In the genomic region with DNA sequence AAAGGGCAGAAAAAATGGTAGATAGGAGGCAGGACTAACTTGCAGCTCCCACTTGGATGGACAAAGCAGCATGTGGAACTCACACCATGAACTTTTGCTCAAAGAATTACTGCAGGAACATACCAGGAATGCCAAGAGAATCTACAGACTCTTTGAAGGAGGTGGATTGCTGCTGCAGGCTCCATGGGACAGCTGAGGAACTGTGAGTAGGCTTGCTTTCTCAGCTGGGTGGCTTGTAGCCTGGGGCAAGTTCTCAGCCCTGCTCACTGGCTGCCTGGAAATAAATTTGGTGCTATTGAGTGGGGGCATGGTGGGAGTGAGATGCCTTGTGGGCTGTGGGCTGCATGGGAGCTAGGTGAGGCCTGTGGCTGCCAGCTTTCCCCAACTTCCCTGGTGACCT, we compare ENCODE assay signal across 16 cellular contexts.
DNase-seq lines count a peak whose midpoint lies in the region; ATAC-seq and TF ChIP-seq lines count a peak whose summit lies in the region.
"Had no signal": no experiment of that assay in that cellular context is flagged by ENCODE, and none has a peak within 500 bp of the region (broad histone marks: within the 10 kb centered on the region; RNA-seq: fewer than 3 reads in every experiment).

No MANE protein-coding gene starts in this region.

- no peak overlapping the region for H3K18ac ChIP-seq in trophoblast cell (ENCODE audit: low read length)

- H3K36me3 ChIP-seq in trophoblast cell (ENCODE audit: control insufficient read depth in 1 of 2, insufficient read depth in 2 of 2, low read length in 2 of 2) = no peaks in the 10 kb centered on the region
- H3K36me3 ChIP-seq: HAP-1 had no signal

- ATAC-seq in WTC11 (peak; percentile 26; the same call in 1 of the 2 replicates), HG03469 (IDR thresholded peaks at IDR 0.05; ENCODE audit: unreplicated experiment) (no peak)
- ATAC-seq: GM23338 had no signal

- H4K8ac ChIP-seq in trophoblast cell (ENCODE audit: low read depth, low read length) = no peak overlapping the region

- peaks cover 8% of the 10 kb centered on the region for H3K9me3 ChIP-seq in trophoblast cell (ENCODE audit: insufficient read depth, low read depth, low read length)
- H3K9me3 ChIP-seq: HAP-1 had no signal

- no peak overlapping the region for H3K4me3 ChIP-seq in trophoblast cell (ENCODE audit: low read depth, low read length)
- H3K4me3 ChIP-seq: GM23338, HAP-1 had no signal

- POLR2A ChIA-PET in WTC11 (lab: Charles Lee) = no interaction called here
- POLR2A ChIA-PET in activated CD4-positive, alpha-beta memory T cell treated with anti-CD3 and anti-CD28 coated beads, Interleukin-2, amount 10 ng/mL, durations not matched to agents 7 days and 5 days (lab: Charles Lee) = no interaction called here

- no peak overlapping the region for H2AK5ac ChIP-seq in trophoblast cell (ENCODE audit: low read length)

- H4K12ac ChIP-seq in trophoblast cell (ENCODE audit: low read depth, low read length) = no peak overlapping the region

- H3K27me3 Mint-ChIP-seq in WTC11 (ENCODE audit: low read depth) = peaks cover 20% of the 10 kb centered on the region
- H3K27me3 Mint-ChIP-seq in activated CD4-positive, alpha-beta memory T cell treated with anti-CD3 and anti-CD28 coated beads, Interleukin-2, amount 10 ng/mL, durations not matched to agents 7 days and 5 days = no peaks in the 10 kb centered on the region
- H3K27me3 Mint-ChIP-seq: CD4-positive, alpha-beta memory T cell had no signal

- H3K9ac ChIP-seq in trophoblast cell (ENCODE audit: low read length) = no peak overlapping the region

- no peak overlapping the region for H2AFZ ChIP-seq in trophoblast cell (ENCODE audit: insufficient read depth, low read length, poor library complexity)
- H2AFZ ChIP-seq: GM23338 had no signal

- no peaks in the 10 kb centered on the region for H3K4me1 ChIP-seq in trophoblast cell (ENCODE audit: control insufficient read depth in 1 of 2, insufficient read depth in 2 of 2, low read length in 2 of 2)
- H3K4me1 ChIP-seq: HAP-1 had no signal

- H3K4me3 Mint-ChIP-seq in WTC11 = no peak overlapping the region
- no peak overlapping the region for H3K4me3 Mint-ChIP-seq in activated CD4-positive, alpha-beta memory T cell treated with anti-CD3 and anti-CD28 coated beads, Interleukin-2, amount 10 ng/mL, durations not matched to agents 7 days and 5 days
- H3K4me3 Mint-ChIP-seq: CD4-positive, alpha-beta memory T cell; GM23338 had no signal

- no peak overlapping the region for H2BK12ac ChIP-seq in trophoblast cell (ENCODE audit: low read length)

- no peaks in the 10 kb centered on the region for H3K79me1 ChIP-seq in trophoblast cell (ENCODE audit: low read length)

- no peak overlapping the region for H4K91ac ChIP-seq in trophoblast cell (ENCODE audit: low read depth, low read length)

- H2BK120ac ChIP-seq in trophoblast cell (ENCODE audit: insufficient read depth, low read length, poor library complexity) = no peak overlapping the region

- no peak overlapping the region for H3K23ac ChIP-seq in trophoblast cell (ENCODE audit: low read length)

- peaks cover 6% of the 10 kb centered on the region for H3K4me1 Mint-ChIP-seq in WTC11
- no peaks in the 10 kb centered on the region for H3K4me1 Mint-ChIP-seq in activated CD4-positive, alpha-beta memory T cell treated with anti-CD3 and anti-CD28 coated beads, Interleukin-2, amount 10 ng/mL, durations not matched to agents 7 days and 5 days
- H3K4me1 Mint-ChIP-seq: CD4-positive, alpha-beta memory T cell had no signal

- no peak overlapping the region for H3K4me2 ChIP-seq in trophoblast cell (ENCODE audit: low read length)
- H3K4me2 ChIP-seq: GM23338 had no signal

- no peaks in the 10 kb centered on the region for H3K79me2 ChIP-seq in trophoblast cell (ENCODE audit: control insufficient read depth, insufficient read depth, low read length, poor library complexity)

- H3K27ac Mint-ChIP-seq in WTC11 = no peak overlapping the region
- no peak overlapping the region for H3K27ac Mint-ChIP-seq in activated CD4-positive, alpha-beta memory T cell treated with anti-CD3 and anti-CD28 coated beads, Interleukin-2, amount 10 ng/mL, durations not matched to agents 7 days and 5 days
- H3K27ac Mint-ChIP-seq: CD4-positive, alpha-beta memory T cell; GM23338 had no signal

- no peaks in the 10 kb centered on the region for H3K27me3 ChIP-seq in trophoblast cell (ENCODE audit: insufficient read depth, low read length)

- no peak overlapping the region for H3K4ac ChIP-seq in trophoblast cell (ENCODE audit: low read depth, low read length)

- no peak overlapping the region for H3K27ac ChIP-seq in trophoblast cell (ENCODE audit: low read depth, low read length)

- CTCF ChIA-PET in WTC11 (lab: Charles Lee) = no interaction called here
- CTCF ChIA-PET in activated CD4-positive, alpha-beta memory T cell treated with anti-CD3 and anti-CD28 coated beads, Interleukin-2, amount 10 ng/mL, durations not matched to agents 7 days and 5 days (lab: Charles Lee) = no interaction called here

- peaks cover 25% of the 10 kb centered on the region for H3K36me3 Mint-ChIP-seq in WTC11
- H3K36me3 Mint-ChIP-seq in activated CD4-positive, alpha-beta memory T cell treated with anti-CD3 and anti-CD28 coated beads, Interleukin-2, amount 10 ng/mL, durations not matched to agents 7 days and 5 days (ENCODE audit: low read depth) = no peaks in the 10 kb centered on the region
- H3K36me3 Mint-ChIP-seq: CD4-positive, alpha-beta memory T cell had no signal

- peaks cover 40% of the 10 kb centered on the region for H3K9me3 Mint-ChIP-seq in WTC11
- H3K9me3 Mint-ChIP-seq in activated CD4-positive, alpha-beta memory T cell treated with anti-CD3 and anti-CD28 coated beads, Interleukin-2, amount 10 ng/mL, durations not matched to agents 7 days and 5 days = peaks cover 6% of the 10 kb centered on the region

- TF ChIP-seq CTCF in WTC11 (IDR thresholded peaks at IDR 0.05) = no peak

- DNase-seq in WTC11 (ENCODE audit: low spot score) (no peak), islet precursor cell (peak; percentile 69), trophoblast cell (peak; percentile 74 to 77), MV-4-11 (lab: John Stamatoyannopoulos, UW) (no peak)
- no peak for DNase-seq in activated CD4-positive, alpha-beta memory T cell treated with anti-CD3 and anti-CD28 coated beads, Interleukin-2, amount 10 ng/mL, durations not matched to agents 7 days and 5 days
- DNase-seq: C1 segment of cervical spinal cord; Calu3; CD4-positive, alpha-beta memory T cell; COR-L47; DMS153; DND-41; EL; GF-D8 had no signal

- no peak overlapping the region for H3K14ac ChIP-seq in trophoblast cell (ENCODE audit: low read length)

- H2BK5ac ChIP-seq in trophoblast cell (ENCODE audit: low read depth, low read length, poor library complexity) = no peak overlapping the region

TF ChIP-seq in WTC11, 78 proteins besides CTCF, POLR2A, EP300 and RAD21:
- TF ChIP-seq ZNF317 (CRISPR knock-in tag; IDR thresholded peaks at IDR 0.05; ENCODE audit: borderline replicate concordance, low read depth) = peak; percentile 95
- TF ChIP-seq STAT6 (CRISPR knock-in tag; conservative IDR thresholded peaks at IDR 0.05; ENCODE audit: low read depth) = no peak

Comparison
In these comparisons a context has a peak if more than half of its experiments do, and no peak if none do; other contexts are left out.
1. DNase-seq: peak in islet precursor cell (single experiment) and trophoblast cell (2 of 2); none in WTC11 (single experiment), MV-4-11 (single experiment) and activated CD4-positive, alpha-beta memory T cell treated with anti-CD3 and anti-CD28 coated beads, Interleukin-2, amount 10 ng/mL, durations not matched to agents 7 days and 5 days (single experiment).